Comparison of ENCODE assay signal across 8 cellular contexts in genomic region chr9:38068616-38068865, GRCh38. TPM values are rescaled to one million over a fixed set of nuclear protein-coding genes. Genes with fewer than 3 reads are reported as not detected.
DNase-seq lines count a peak whose midpoint lies in the region; ATAC-seq and TF ChIP-seq lines count a peak whose summit lies in the region.

No MANE protein-coding gene starts in this region.

- no peaks in the 10 kb centered on the region for H3K36me3 Mint-ChIP-seq in nephron (ENCODE audit: low read depth)

- no peaks in the 10 kb centered on the region for H3K9me3 Mint-ChIP-seq in nephron

- H3K36me3 ChIP-seq in Karpas-422 (ENCODE audit: insufficient read depth, low read length): no peaks in the 10 kb centered on the region

- H3K27ac Mint-ChIP-seq in nephron: no peak overlapping the region

- H3K27ac ChIP-seq in Karpas-422 (ENCODE audit: low read length): peak overlapping the region; percentile 61; the same call in 1 of the 2 replicates

- no peaks in the 10 kb centered on the region for H3K9me2 ChIP-seq in Karpas-422 (replicated peaks; ENCODE audit: insufficient read depth, low read length)

- H3K9ac ChIP-seq in Karpas-422 (ENCODE audit: low read length): peak overlapping the region; percentile 89

- peak; percentile 79 for DNase-seq in Karpas-422
- peak; percentile 50 for DNase-seq in activated CD8-positive, alpha-beta memory T cell treated with anti-CD3 and anti-CD28 coated beads, Interleukin-2, amount 50 U/mL, for 4 hours
- DNase-seq in fibroblast of gingiva (ENCODE audit: low read depth): peak; percentile 54
- no peak for DNase-seq in occipital lobe (lab: John Stamatoyannopoulos, UW)
- DNase-seq in GOT3 (lab: John Stamatoyannopoulos, UW): no peak

- no peaks in the 10 kb centered on the region for H3K9me3 ChIP-seq in Karpas-422 (ENCODE audit: low read length)

- H2AFZ ChIP-seq in Karpas-422 (ENCODE audit: low read length): no peak overlapping the region

- peak in 1 of 3 experiments; percentile 46 for TF ChIP-seq CTCF in nephron (IDR thresholded peaks at IDR 0.05; ENCODE audit: unreplicated experiment in 3 of 3)

- peak overlapping the region; percentile 79 for H3K4me3 ChIP-seq in GM08714 (ENCODE audit: low read length)
- peak overlapping the region; percentile 89 for H3K4me3 ChIP-seq in Karpas-422 (ENCODE audit: low read length)

- peak; percentile 35 for ATAC-seq in GM21619 (IDR thresholded peaks at IDR 0.05; ENCODE audit: unreplicated experiment)

- peak overlapping the region; percentile 75 for H3K4me2 ChIP-seq in Karpas-422 (ENCODE audit: low read depth, low read length, poor library complexity, severe bottlenecking)

- H3K27me3 ChIP-seq in Karpas-422 (ENCODE audit: low read length): no peaks in the 10 kb centered on the region

- peaks cover 44% of the 10 kb centered on the region for H3K79me2 ChIP-seq in Karpas-422 (ENCODE audit: low read length)

- H3K4me1 Mint-ChIP-seq in nephron: peaks cover 51% of the 10 kb centered on the region

- H4K20me1 ChIP-seq in Karpas-422 (ENCODE audit: insufficient read depth, low read depth, low read length): peaks cover 34% of the 10 kb centered on the region; the same call in 1 of the 2 replicates

- peaks cover 28% of the 10 kb centered on the region for H3K27me3 Mint-ChIP-seq in nephron (ENCODE audit: low read depth)

- peaks cover 53% of the 10 kb centered on the region for H3K4me1 ChIP-seq in Karpas-422 (ENCODE audit: low read length)

- H3K4me3 Mint-ChIP-seq in nephron: peak overlapping the region; percentile 65 to 76 (median 76)

RNA-seq across cellular contexts. Expression of gene SHB, which starts 0.5 kb away (rescaled TPM):
- 27.1 and 42.8 TPM in 2 replicates for total RNA-seq in Karpas-422 (2014; rRNA removed; shearing (Covaris generic); ENCODE audit: low replicate concordance)
- 14.2 TPM for total RNA-seq in occipital lobe

Comparison
In these comparisons a context has a peak if more than half of its experiments do, and no peak if none do; other contexts are left out.
1. DNase-seq: peak in Karpas-422 (single experiment), activated CD8-positive, alpha-beta memory T cell treated with anti-CD3 and anti-CD28 coated beads, Interleukin-2, amount 50 U/mL, for 4 hours (single experiment) and fibroblast of gingiva (single experiment); none in occipital lobe (single experiment) and GOT3 (single experiment).